16 cellular contexts compared by ENCODE assay signal in the genomic region with DNA sequence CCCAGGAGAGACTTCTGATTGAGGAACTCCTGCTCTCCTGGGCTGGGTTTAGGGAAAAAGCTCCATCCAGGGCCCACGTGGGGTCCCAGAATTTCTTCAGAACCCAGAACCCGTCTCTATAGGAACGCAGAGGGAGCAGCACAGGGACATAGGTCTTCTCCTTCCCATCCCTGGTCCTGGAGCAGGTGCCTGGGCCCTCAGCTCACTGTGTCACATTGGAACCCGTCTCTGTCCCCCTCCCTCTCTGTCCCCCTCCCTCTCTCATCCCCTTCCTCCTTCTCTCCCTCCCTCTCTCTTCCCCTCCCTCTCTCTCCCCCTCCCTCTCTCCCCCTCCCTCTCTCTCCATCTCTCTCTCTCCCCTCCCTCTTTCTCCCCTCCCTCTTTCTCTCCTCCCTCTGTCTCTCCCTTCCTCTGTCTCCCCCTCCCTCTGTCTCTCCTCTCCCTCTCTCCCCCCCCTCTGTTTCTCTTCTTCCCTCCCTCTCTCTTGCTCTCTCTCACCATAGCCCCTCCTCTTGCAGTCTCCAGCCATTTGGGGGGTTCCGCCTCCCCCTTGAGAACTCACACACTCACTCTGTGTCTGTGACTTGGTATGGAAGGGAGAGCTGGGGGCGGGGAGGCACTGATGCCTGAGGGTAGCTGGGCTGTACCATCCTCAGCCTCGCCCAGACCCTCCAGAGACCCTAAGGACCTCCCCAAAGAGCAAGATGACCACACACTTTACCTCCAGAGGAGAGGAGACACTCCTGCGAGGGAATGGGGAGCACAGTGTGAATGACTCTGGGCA.
DNase-seq lines count a peak whose midpoint lies in the region; ATAC-seq, FAIRE-seq and TF ChIP-seq lines count a peak whose summit lies in the region.
"Had no signal": no experiment of that assay in that cellular context is flagged by ENCODE, and none has a peak within 500 bp of the region (broad histone marks: within the 10 kb centered on the region; RNA-seq: fewer than 3 reads in every experiment).

No MANE protein-coding gene starts in this region.

- H3K27me3 ChIP-seq in heart right ventricle (peaks cover 0 to 48% (median 17%) of the 10 kb centered on the region in 7 donors), esophagus (ENCODE audit: control insufficient read depth in 1 of 2, insufficient read depth in 2 of 2, low read length in 2 of 2) (no peaks in the 10 kb centered on the region), pancreas (no peaks in the 10 kb centered on the region), uterus (no peaks in the 10 kb centered on the region)
- no peaks in the 10 kb centered on the region for H3K27me3 ChIP-seq in effector memory CD4-positive, alpha-beta T cell (replicated peaks; ENCODE audit: control insufficient read depth, insufficient read depth, low read length, poor library complexity, severe bottlenecking)

- no peaks in the 10 kb centered on the region for H3K36me3 ChIP-seq in heart right ventricle
- no peaks in the 10 kb centered on the region for H3K36me3 ChIP-seq in esophagus (ENCODE audit: control insufficient read depth in 2 of 2, insufficient read depth in 2 of 2, low read length in 1 of 2)
- no peaks in the 10 kb centered on the region for H3K36me3 ChIP-seq in pancreas
- H3K36me3 ChIP-seq in uterus = no peaks in the 10 kb centered on the region
- H3K36me3 ChIP-seq in effector memory CD4-positive, alpha-beta T cell (ENCODE audit: control insufficient read depth, insufficient read depth, low read length) = no peaks in the 10 kb centered on the region

- intact Hi-C loops in heart right ventricle (cut with DNase I) = loop anchor here in 4 of 10 donors (2.0 to 5.0 kb wide), 6 partner anchors 37 to 285 kb away; a partner anchor contains a TSS
- intact Hi-C loops in left cardiac atrium (cut with DNase I) = no loop called here
- intact Hi-C loops in pancreas (cut with DNase I) = no loop called here
- intact Hi-C loops in uterus (cut with DNase I; ENCODE audit: low total_unique reads) = no loop called here

- TF ChIP-seq POLR2A in uterus (IDR thresholded peaks at IDR 0.05) = no peak

- H3K4me1 ChIP-seq in heart right ventricle (peaks cover 25 to 96% (median 62%) of the 10 kb centered on the region in 9 donors), esophagus (ENCODE audit: control insufficient read depth in 2 of 2, insufficient read depth in 2 of 2, low read length in 1 of 2) (peaks cover 0 to 2% of the 10 kb centered on the region in 2 donors), pancreas (peaks cover 0 to 10% (median 4%) of the 10 kb centered on the region in 3 donors), uterus (peaks cover 4 to 11% of the 10 kb centered on the region in 2 donors)
- H3K4me1 ChIP-seq in effector memory CD4-positive, alpha-beta T cell (ENCODE audit: control insufficient read depth, insufficient read depth, low read length, poor library complexity, severe bottlenecking) = no peaks in the 10 kb centered on the region

- WGBS in heart right ventricle, 2 donors = 64 to 67% methylated on average over 8 of the region's 8 CpGs
- WGBS in esophagus, 2 donors = 47 to 48% methylated on average over 8 of the region's 8 CpGs
- 67 to 83% methylated on average over 8 of the region's 8 CpGs for WGBS in pancreas, 2 donors

- no peak for FAIRE-seq in pancreas (lab: Jason Lieb, UNC)

- peak overlapping the region; percentile 84 to 98 (median 94) for H3K27ac ChIP-seq in heart right ventricle
- peak overlapping the region; percentile 63 to 74 for H3K27ac ChIP-seq in esophagus (ENCODE audit: low read depth in 2 of 2, low read length in 1 of 2)
- peak overlapping the region; percentile 65 to 86 (median 82) for H3K27ac ChIP-seq in pancreas
- H3K27ac ChIP-seq in uterus = peak overlapping the region; percentile 93 to 95
- H3K27ac ChIP-seq in effector memory CD4-positive, alpha-beta T cell (ENCODE audit: insufficient read depth, low read length, poor library complexity, severe bottlenecking) = no peak overlapping the region

- H3K36me3 Mint-ChIP-seq in stimulated activated effector memory CD8-positive, alpha-beta T cell treated with anti-CD3 and anti-CD28 coated beads, Interleukin-12 subunit alpha, Interleukin-12 subunit beta, amount 100 ng/mL, for 72 hours = no peaks in the 10 kb centered on the region

- no peaks in the 10 kb centered on the region for H3K4me1 Mint-ChIP-seq in stimulated activated effector memory CD8-positive, alpha-beta T cell treated with anti-CD3 and anti-CD28 coated beads, Interleukin-12 subunit alpha, Interleukin-12 subunit beta, amount 100 ng/mL, for 72 hours
- H3K4me1 Mint-ChIP-seq: activated CD4-positive, alpha-beta memory T cell treated with anti-CD3 and anti-CD28 coated beads, Interleukin-2, amount 10 ng/mL, durations not matched to agents 7 days and 5 days had no signal

- DNase-seq in heart right ventricle (no peak), left cardiac atrium (no peak), pancreas (no peak), uterus (peak; percentile 30 to 42), AG20443 (ENCODE audit: low spot score) (no peak)
- DNase-seq in effector memory CD4-positive, alpha-beta T cell = no peak
- DNase-seq in stimulated activated effector memory CD8-positive, alpha-beta T cell treated with anti-CD3 and anti-CD28 coated beads, Interleukin-12 subunit alpha, Interleukin-12 subunit beta, amount 100 ng/mL, for 72 hours (ENCODE audit: low spot score in 2 of 2) = no peak
- DNase-seq: ACHN; activated CD4-positive, alpha-beta memory T cell treated with anti-CD3 and anti-CD28 coated beads, Interleukin-2, amount 10 ng/mL, durations not matched to agents 7 days and 5 days; activated gamma-delta T cell treated with Interleukin-2 at 50 U/mL for 16 hours; Caco-2; central memory CD4-positive, alpha-beta T cell; NCI-H1092; NCI-H526; trophoblast cell had no signal

- H3K4me3 ChIP-seq in heart right ventricle = no peak overlapping the region
- no peak overlapping the region for H3K4me3 ChIP-seq in esophagus (ENCODE audit: low read depth in 1 of 2, low read length in 2 of 2)
- H3K4me3 ChIP-seq in pancreas = no peak overlapping the region
- H3K4me3 ChIP-seq in uterus = no peak overlapping the region
- no peak overlapping the region for H3K4me3 ChIP-seq in effector memory CD4-positive, alpha-beta T cell (ENCODE audit: insufficient read depth, low read depth, low read length, poor library complexity, severe bottlenecking)

- H3K9me3 ChIP-seq in heart right ventricle = no peaks in the 10 kb centered on the region
- no peaks in the 10 kb centered on the region for H3K9me3 ChIP-seq in esophagus (ENCODE audit: control insufficient read depth in 2 of 2, insufficient read depth in 1 of 2, low read depth in 1 of 2, low read length in 1 of 2)
- no peaks in the 10 kb centered on the region for H3K9me3 ChIP-seq in pancreas
- H3K9me3 ChIP-seq in uterus = no peaks in the 10 kb centered on the region
- no peaks in the 10 kb centered on the region for H3K9me3 ChIP-seq in effector memory CD4-positive, alpha-beta T cell (ENCODE audit: control insufficient read depth, low read length)
- H3K9me3 ChIP-seq: Caco-2 had no signal

- ATAC-seq in heart right ventricle (no peak), left cardiac atrium (no peak), pancreas (no peak)
- ATAC-seq in stimulated activated effector memory CD8-positive, alpha-beta T cell treated with anti-CD3 and anti-CD28 coated beads, Interleukin-12 subunit alpha, Interleukin-12 subunit beta, amount 100 ng/mL, for 72 hours = no peak

- no peak overlapping the region for H3K27ac Mint-ChIP-seq in stimulated activated effector memory CD8-positive, alpha-beta T cell treated with anti-CD3 and anti-CD28 coated beads, Interleukin-12 subunit alpha, Interleukin-12 subunit beta, amount 100 ng/mL, for 72 hours
- H3K27ac Mint-ChIP-seq: activated CD4-positive, alpha-beta memory T cell treated with anti-CD3 and anti-CD28 coated beads, Interleukin-2, amount 10 ng/mL, durations not matched to agents 7 days and 5 days had no signal

- no peak overlapping the region for H3K4me3 Mint-ChIP-seq in stimulated activated effector memory CD8-positive, alpha-beta T cell treated with anti-CD3 and anti-CD28 coated beads, Interleukin-12 subunit alpha, Interleukin-12 subunit beta, amount 100 ng/mL, for 72 hours
- H3K4me3 Mint-ChIP-seq: activated CD4-positive, alpha-beta memory T cell treated with anti-CD3 and anti-CD28 coated beads, Interleukin-2, amount 10 ng/mL, durations not matched to agents 7 days and 5 days had no signal

- no peaks in the 10 kb centered on the region for H3K9me3 Mint-ChIP-seq in stimulated activated effector memory CD8-positive, alpha-beta T cell treated with anti-CD3 and anti-CD28 coated beads, Interleukin-12 subunit alpha, Interleukin-12 subunit beta, amount 100 ng/mL, for 72 hours
- H3K9me3 Mint-ChIP-seq: activated CD4-positive, alpha-beta memory T cell treated with anti-CD3 and anti-CD28 coated beads, Interleukin-2, amount 10 ng/mL, durations not matched to agents 7 days and 5 days had no signal

- TF ChIP-seq CTCF in heart right ventricle (IDR thresholded peaks at IDR 0.05) (no peak), pancreas (IDR thresholded peaks at IDR 0.05) (no peak), uterus (IDR thresholded peaks at IDR 0.05) (no peak)

Comparison
In these comparisons a context has a peak if more than half of its experiments do, and no peak if none do; other contexts are left out.
1. DNase-seq: peak in uterus (2 of 2); none in heart right ventricle (0 of 2), left cardiac atrium (single experiment), pancreas (0 of 6), effector memory CD4-positive, alpha-beta T cell (0 of 3), AG20443 (single experiment) and stimulated activated effector memory CD8-positive, alpha-beta T cell treated with anti-CD3 and anti-CD28 coated beads, Interleukin-12 subunit alpha, Interleukin-12 subunit beta, amount 100 ng/mL, for 72 hours (0 of 2).